Comparison of ENCODE assay signal across 8 cellular contexts in genomic region chr12:80186727-80187217, GRCh38.
DNase-seq lines count a peak whose midpoint lies in the region; ATAC-seq and TF ChIP-seq lines count a peak whose summit lies in the region.

No MANE protein-coding gene starts in this region.

- peak; percentile 59 for ATAC-seq in GM19328 (IDR thresholded peaks at IDR 0.05; ENCODE audit: unreplicated experiment)
- no peak for ATAC-seq in GM18519 (IDR thresholded peaks at IDR 0.05; ENCODE audit: low FRiP score, unreplicated experiment)

- H3K9me3 ChIP-seq in ascending aorta (no peaks in the 10 kb centered on the region), right atrium auricular region (no peaks in the 10 kb centered on the region)

- H3K27ac ChIP-seq in HL-60 (replicated peaks) (no peak overlapping the region), ascending aorta (peak overlapping the region; percentile 82 to 84), right atrium auricular region (peak overlapping the region; percentile 85 to 90)

- DNase-seq in DMS 273 treated with DMSO at 0.1 percent for 48 hours (lab: John Stamatoyannopoulos, UW) (peak; percentile 54), HL-60 (ENCODE audit: low read depth in 1 of 2, low spot score in 1 of 2) (peak in 1 of 2 experiments; percentile 38), NOMO-1 treated with DMSO at 0.1 percent for 48 hours (lab: John Stamatoyannopoulos, UW; ENCODE audit: unreplicated experiment) (peak; percentile 37), ascending aorta (ENCODE audit: low spot score in 2 of 2) (peak in 1 of 2 donors; percentile 88), right atrium auricular region (ENCODE audit: low spot score) (peak; percentile 64), renal cortical epithelial cell (ENCODE audit: low read depth) (peak; percentile 91)

- H3K36me3 ChIP-seq in ascending aorta (no peaks in the 10 kb centered on the region), right atrium auricular region (no peaks in the 10 kb centered on the region)

- intact Hi-C loops in ascending aorta (cut with DNase I) = loop anchor here (1.0 to 10.0 kb wide), 9 partner anchors 72 to 779 kb away; partner anchors contain the start of genes PAWR and PPP1R12A

- TF ChIP-seq CTCF in HL-60 (IDR thresholded peaks at IDR 0.05; ENCODE audit: insufficient read depth, low read length) (peak; percentile 44), ascending aorta (IDR thresholded peaks at IDR 0.05) (peak; percentile 65 to 78 (median 69)), right atrium auricular region (IDR thresholded peaks at IDR 0.05) (peak; percentile 57 to 84)

- H3K4me1 ChIP-seq in ascending aorta = peaks cover 6 to 14% of the 10 kb centered on the region in 2 donors
- peaks cover 0 to 32% of the 10 kb centered on the region in 2 donors for H3K4me1 ChIP-seq in right atrium auricular region

- H3K27me3 ChIP-seq in HL-60 (ENCODE audit: insufficient read depth, poor library complexity, severe bottlenecking) (peaks cover 2% of the 10 kb centered on the region), ascending aorta (no peaks in the 10 kb centered on the region), right atrium auricular region (no peaks in the 10 kb centered on the region)

- H3K4me3 ChIP-seq in HL-60 (replicated peaks; ENCODE audit: insufficient read depth, low read length) = no peak overlapping the region
- peak overlapping the region in 1 of 2 donors; percentile 28 for H3K4me3 ChIP-seq in ascending aorta
- peak overlapping the region in 1 of 2 donors; percentile 1 for H3K4me3 ChIP-seq in right atrium auricular region
